Comparison of ENCODE assay signal across 28 cellular contexts in genomic region chr15:43100971-43101370, GRCh38. TPM values are rescaled to one million over a fixed set of nuclear protein-coding genes. Genes with fewer than 3 reads are reported as not detected.
DNase-seq lines count a peak whose midpoint lies in the region; ATAC-seq and TF ChIP-seq lines count a peak whose summit lies in the region.
"Had no signal": no experiment of that assay in that cellular context is flagged by ENCODE, and none has a peak within 500 bp of the region (broad histone marks: within the 10 kb centered on the region; RNA-seq: fewer than 3 reads in every experiment).

No MANE protein-coding gene starts in this region.

- ATAC-seq in RWPE2 (ENCODE audit: low read depth) (peak; percentile 88), HG03354 (IDR thresholded peaks at IDR 0.05; ENCODE audit: poor library complexity, severe bottlenecking, unreplicated experiment) (no peak)
- ATAC-seq in central memory CD8-positive, alpha-beta T cell (replicated peaks; ENCODE audit: extremely low read depth, poor library complexity, severe bottlenecking) = no peak
- ATAC-seq: activated T-helper 17 cell treated with anti-CD3 and anti-CD28 coated beads, Interleukin-2, amount 50 U/mL, for 72 hours; GM12878; K562; stimulated activated naive CD8-positive, alpha-beta T cell treated with anti-CD3 and anti-CD28 coated beads, Interleukin-15, amount 100 ng/mL, for 72 hours; T-cell had no signal

- H3K4me1 Mint-ChIP-seq in activated naive CD4-positive, alpha-beta T cell treated with anti-CD3 and anti-CD28 coated beads, Interleukin-2, amount 50 U/mL, for 24 hours = peaks cover 79% of the 10 kb centered on the region
- H3K4me1 Mint-ChIP-seq in central memory CD8-positive, alpha-beta T cell = peaks cover 80% of the 10 kb centered on the region
- H3K4me1 Mint-ChIP-seq in neural crest cell = peaks cover 43% of the 10 kb centered on the region

- no peak for DNase-seq in activated naive CD4-positive, alpha-beta T cell treated with Interleukin-2 at 50 U/mL for 16 hours
- DNase-seq in RWPE2 (ENCODE audit: low spot score) = no peak
- no peak for DNase-seq in central memory CD8-positive, alpha-beta T cell (ENCODE audit: low spot score in 2 of 2)
- DNase-seq in neural crest cell (ENCODE audit: low read depth, low spot score) = no peak
- no peak for DNase-seq in anterior cingulate cortex (lab: John Stamatoyannopoulos, UW)
- no peak for DNase-seq in AG08395 (ENCODE audit: low spot score)
- DNase-seq: DMS153; effector memory CD4-positive, alpha-beta T cell; glutamatergic neuron; GM23248; left ventricle myocardium inferior; NCI-H1694 treated with DMSO at 0.1 percent for 48 hours; NCI-H748 treated with DMSO at 0.1 percent for 48 hours; SHP77 treated with DMSO at 0.1 percent for 48 hours; small intestine; stimulated activated CD4-positive, alpha-beta T cell treated with anti-CD3 and anti-CD28 coated beads, Interleukin-2, amount 100 ng/mL, for 48 hours; stimulated activated naive CD8-positive, alpha-beta T cell treated with anti-CD3 and anti-CD28 coated beads, Interleukin-15, amount 100 ng/mL, for 72 hours; T-cell; transverse colon had no signal

- H3K36me3 Mint-ChIP-seq in activated naive CD4-positive, alpha-beta T cell treated with anti-CD3 and anti-CD28 coated beads, Interleukin-2, amount 50 U/mL, for 24 hours = peaks cover 32% of the 10 kb centered on the region
- peaks cover 36% of the 10 kb centered on the region for H3K36me3 Mint-ChIP-seq in central memory CD8-positive, alpha-beta T cell (ENCODE audit: insufficient read depth)
- peaks cover 33% of the 10 kb centered on the region for H3K36me3 Mint-ChIP-seq in neural crest cell (ENCODE audit: low read depth)

- H3K4me3 ChIP-seq in RWPE2 (ENCODE audit: severe bottlenecking) = no peak overlapping the region
- H3K4me3 ChIP-seq: ascending aorta, GM12878, GM23248, K562, left ventricle myocardium inferior, transverse colon had no signal

- peak overlapping the region; percentile 51 for H3K4me3 Mint-ChIP-seq in activated naive CD4-positive, alpha-beta T cell treated with anti-CD3 and anti-CD28 coated beads, Interleukin-2, amount 50 U/mL, for 24 hours
- H3K4me3 Mint-ChIP-seq in central memory CD8-positive, alpha-beta T cell = no peak overlapping the region
- H3K4me3 Mint-ChIP-seq in neural crest cell = peak overlapping the region; percentile 13
- H3K4me3 Mint-ChIP-seq: activated T-helper 17 cell treated with anti-CD3 and anti-CD28 coated beads, Interleukin-2, amount 50 U/mL, for 72 hours; CD14-positive monocyte had no signal

- TF ChIP-seq CTCF in RWPE2 (IDR thresholded peaks at IDR 0.05; ENCODE audit: poor library complexity, severe bottlenecking) (no peak), neural crest cell (conservative IDR thresholded peaks at IDR 0.05) (no peak)

- H3K27ac ChIP-seq in RWPE2 (ENCODE audit: poor library complexity, severe bottlenecking) = peak overlapping the region; percentile 79
- H3K27ac ChIP-seq: ascending aorta, GM23248, left ventricle myocardium inferior, neutrophil, transverse colon, VCaP had no signal

- no peaks in the 10 kb centered on the region for H3K9me3 ChIP-seq in RWPE2 (ENCODE audit: severe bottlenecking)
- H3K9me3 ChIP-seq: ascending aorta, left ventricle myocardium inferior, neutrophil, transverse colon had no signal

- H3K9me3 Mint-ChIP-seq in activated naive CD4-positive, alpha-beta T cell treated with anti-CD3 and anti-CD28 coated beads, Interleukin-2, amount 50 U/mL, for 24 hours = no peaks in the 10 kb centered on the region
- no peaks in the 10 kb centered on the region for H3K9me3 Mint-ChIP-seq in central memory CD8-positive, alpha-beta T cell
- H3K9me3 Mint-ChIP-seq in neural crest cell = no peaks in the 10 kb centered on the region
- H3K9me3 Mint-ChIP-seq: activated T-helper 17 cell treated with anti-CD3 and anti-CD28 coated beads, Interleukin-2, amount 50 U/mL, for 72 hours; stimulated activated naive CD8-positive, alpha-beta T cell treated with anti-CD3 and anti-CD28 coated beads, Interleukin-15, amount 100 ng/mL, for 72 hours; T-cell had no signal

- no peak overlapping the region for H3K27ac Mint-ChIP-seq in activated naive CD4-positive, alpha-beta T cell treated with anti-CD3 and anti-CD28 coated beads, Interleukin-2, amount 50 U/mL, for 24 hours
- H3K27ac Mint-ChIP-seq in central memory CD8-positive, alpha-beta T cell (ENCODE audit: low read depth) = peak overlapping the region; percentile 6
- H3K27ac Mint-ChIP-seq in neural crest cell (ENCODE audit: unreplicated experiment) = no peak overlapping the region

- H3K36me3 ChIP-seq in RWPE2 (ENCODE audit: low read depth) = peaks cover 70% of the 10 kb centered on the region
- H3K36me3 ChIP-seq: transverse colon had no signal

- no peaks in the 10 kb centered on the region for H3K27me3 ChIP-seq in RWPE2 (ENCODE audit: insufficient read depth, poor library complexity, severe bottlenecking)
- H3K27me3 ChIP-seq: ascending aorta, neutrophil, transverse colon had no signal

- peaks cover 44% of the 10 kb centered on the region for H3K4me1 ChIP-seq in RWPE2 (ENCODE audit: insufficient read depth, poor library complexity, severe bottlenecking)

- no peaks in the 10 kb centered on the region for H3K27me3 Mint-ChIP-seq in activated naive CD4-positive, alpha-beta T cell treated with anti-CD3 and anti-CD28 coated beads, Interleukin-2, amount 50 U/mL, for 24 hours
- H3K27me3 Mint-ChIP-seq in central memory CD8-positive, alpha-beta T cell = no peaks in the 10 kb centered on the region
- no peaks in the 10 kb centered on the region for H3K27me3 Mint-ChIP-seq in neural crest cell (ENCODE audit: low read depth)
- H3K27me3 Mint-ChIP-seq: activated T-helper 17 cell treated with anti-CD3 and anti-CD28 coated beads, Interleukin-2, amount 50 U/mL, for 72 hours; stimulated activated naive CD8-positive, alpha-beta T cell treated with anti-CD3 and anti-CD28 coated beads, Interleukin-15, amount 100 ng/mL, for 72 hours; T-cell had no signal

RNA-seq across cellular contexts. Expression of gene UBR1, which starts 4.9 kb away (rescaled TPM):
- total RNA-seq in neural crest cell = 23.9 and 29.3 TPM in 2 replicates

RNA-seq across cellular contexts. Expression of gene TMEM62, which starts 32.4 kb away (rescaled TPM):
- 15.3 and 15.8 TPM in 2 replicates for total RNA-seq in neural crest cell
